In the genomic region with DNA sequence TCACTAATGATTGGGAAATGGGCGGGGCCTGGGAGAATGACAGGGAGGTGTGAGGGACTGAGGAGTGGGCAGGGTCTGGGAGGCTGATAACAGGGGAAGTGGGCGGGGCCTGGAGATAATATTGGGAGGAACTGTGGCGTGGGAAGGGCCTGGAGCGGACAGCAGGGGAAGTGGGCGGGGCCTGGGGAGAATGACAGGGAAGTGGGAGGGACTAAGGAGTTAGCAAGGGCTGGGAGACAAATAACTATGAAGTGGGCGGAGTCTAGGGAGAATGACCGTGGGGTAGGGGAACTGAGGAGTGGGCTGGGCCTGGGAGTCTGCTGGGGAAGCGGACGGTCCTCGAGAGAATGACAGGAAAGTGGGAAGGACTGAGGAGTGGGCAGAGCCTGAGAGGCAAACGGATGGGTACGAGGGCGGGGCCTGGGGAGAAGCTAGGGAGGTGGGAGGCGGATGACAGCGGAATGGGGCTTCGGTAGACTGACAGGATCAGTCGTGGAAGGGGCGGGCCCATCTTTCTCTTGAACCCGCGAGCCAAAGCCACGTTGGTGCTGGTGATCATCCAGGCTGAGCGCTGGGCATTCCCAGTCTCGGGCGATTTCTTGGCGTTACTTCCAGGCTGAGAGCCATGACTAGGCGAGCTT, we compare ENCODE assay signal across 1 cellular context.
A peak's percentile ranks its signal among the peaks of the same experiment; 100 is the strongest.
TF ChIP-seq lines count a peak whose summit lies in the region.

No MANE protein-coding gene starts in this region.

TF ChIP-seq in HepG2, 621 proteins besides CTCF, POLR2A, EP300 and RAD21 (continued from another document and continues in another):
- TF ChIP-seq, protein P1, sequence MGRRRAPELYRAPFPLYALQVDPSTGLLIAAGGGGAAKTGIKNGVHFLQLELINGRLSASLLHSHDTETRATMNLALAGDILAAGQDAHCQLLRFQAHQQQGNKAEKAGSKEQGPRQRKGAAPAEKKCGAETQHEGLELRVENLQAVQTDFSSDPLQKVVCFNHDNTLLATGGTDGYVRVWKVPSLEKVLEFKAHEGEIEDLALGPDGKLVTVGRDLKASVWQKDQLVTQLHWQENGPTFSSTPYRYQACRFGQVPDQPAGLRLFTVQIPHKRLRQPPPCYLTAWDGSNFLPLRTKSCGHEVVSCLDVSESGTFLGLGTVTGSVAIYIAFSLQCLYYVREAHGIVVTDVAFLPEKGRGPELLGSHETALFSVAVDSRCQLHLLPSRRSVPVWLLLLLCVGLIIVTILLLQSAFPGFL (CRISPR knock-in tag; IDR thresholded peaks at IDR 0.05), result no peak
- TF ChIP-seq, protein P2, sequence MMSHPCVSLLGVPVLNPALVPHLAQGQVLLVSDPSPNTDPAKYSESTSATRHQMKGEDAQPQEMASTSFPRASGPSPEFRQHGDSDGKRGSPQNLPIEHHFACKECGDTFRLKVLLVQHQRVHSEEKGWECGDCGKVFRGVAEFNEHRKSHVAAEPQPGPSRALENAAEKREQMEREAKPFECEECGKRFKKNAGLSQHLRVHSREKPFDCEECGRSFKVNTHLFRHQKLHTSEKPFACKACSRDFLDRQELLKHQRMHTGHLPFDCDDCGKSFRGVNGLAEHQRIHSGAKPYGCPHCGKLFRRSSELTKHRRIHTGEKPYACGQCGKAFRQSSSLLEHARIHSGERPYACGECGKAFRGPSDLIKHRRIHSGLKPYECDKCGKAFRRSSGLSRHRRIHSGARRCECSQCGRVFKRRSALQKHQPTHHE (CRISPR knock-in tag; IDR thresholded peaks at IDR 0.05; ENCODE audit: borderline replicate concordance), result no peak
- TF ChIP-seq ZNF143 (CRISPR knock-in tag; IDR thresholded peaks at IDR 0.05) (no peak), ARID2 (CRISPR knock-in tag; IDR thresholded peaks at IDR 0.05; ENCODE audit: borderline replicate concordance) (no peak), MED13 (CRISPR knock-in tag; IDR thresholded peaks at IDR 0.05) (no peak), SOX6 (IDR thresholded peaks at IDR 0.05) (no peak), SOX6 (CRISPR knock-in tag; IDR thresholded peaks at IDR 0.05) (no peak), RFX1 (IDR thresholded peaks at IDR 0.05) (no peak), REL (CRISPR knock-in tag; conservative IDR thresholded peaks at IDR 0.05) (no peak), ZNF207 (IDR thresholded peaks at IDR 0.05; ENCODE audit: borderline replicate concordance) (no peak), AKAP8 (CRISPR knock-in tag; IDR thresholded peaks at IDR 0.05) (no peak), RFX5 (IDR thresholded peaks at IDR 0.05; ENCODE audit: low read depth, low read length) (no peak), PTBP1 (IDR thresholded peaks at IDR 0.05; ENCODE audit: low read depth, low read length, poor library complexity, severe bottlenecking) (no peak), SNAPC2 (CRISPR knock-in tag; IDR thresholded peaks at IDR 0.05) (no peak), RCOR2 (CRISPR knock-in tag; IDR thresholded peaks at IDR 0.05) (no peak), MBD4 (IDR thresholded peaks at IDR 0.05; ENCODE audit: borderline replicate concordance, low read length) (no peak), SAP130 (CRISPR knock-in tag; IDR thresholded peaks at IDR 0.05; ENCODE audit: low read depth) (peak; percentile 23), ISX (CRISPR knock-in tag; conservative IDR thresholded peaks at IDR 0.05) (no peak), KDM3A (CRISPR knock-in tag; IDR thresholded peaks at IDR 0.05; ENCODE audit: low read depth) (no peak), ZFP36 (IDR thresholded peaks at IDR 0.05; ENCODE audit: borderline replicate concordance, low read depth, low read length, partially characterized antibody) (no peak), ZNF83 (CRISPR knock-in tag; IDR thresholded peaks at IDR 0.05; ENCODE audit: borderline replicate concordance) (no peak), MEF2D (CRISPR knock-in tag; IDR thresholded peaks at IDR 0.05) (no peak), ZNF777 (CRISPR knock-in tag; IDR thresholded peaks at IDR 0.05) (0 out of 2 replicates have a peak, but pooled peaks have one; percentile 13), NBN (conservative IDR thresholded peaks at IDR 0.05) (no peak), KDM6A (CRISPR knock-in tag; IDR thresholded peaks at IDR 0.05; ENCODE audit: low read depth) (no peak), ZC3H4 (CRISPR knock-in tag; IDR thresholded peaks at IDR 0.05; ENCODE audit: borderline replicate concordance) (no peak), GABPA (IDR thresholded peaks at IDR 0.05; ENCODE audit: low read depth, low read length) (no peak), GABPA (CRISPR knock-in tag; IDR thresholded peaks at IDR 0.05; ENCODE audit: low read depth) (0 out of 2 replicates have a peak, but pooled peaks have one; percentile 56), ZNF256 (CRISPR knock-in tag; conservative IDR thresholded peaks at IDR 0.05) (no peak), EHMT2 (IDR thresholded peaks at IDR 0.05; ENCODE audit: borderline replicate concordance, low read depth, low read length) (no peak), SNAI1 (CRISPR knock-in tag; IDR thresholded peaks at IDR 0.05; ENCODE audit: borderline replicate concordance) (no peak), NFYB (CRISPR knock-in tag; IDR thresholded peaks at IDR 0.05) (peak; percentile 24; the same call in 1 of the 2 replicates), TRIM24 (CRISPR knock-in tag; IDR thresholded peaks at IDR 0.05) (no peak), TBX2 (CRISPR knock-in tag; IDR thresholded peaks at IDR 0.05; ENCODE audit: borderline replicate concordance) (0 out of 2 replicates have a peak, but pooled peaks have one; percentile 22)
- TF ChIP-seq, protein P3, sequence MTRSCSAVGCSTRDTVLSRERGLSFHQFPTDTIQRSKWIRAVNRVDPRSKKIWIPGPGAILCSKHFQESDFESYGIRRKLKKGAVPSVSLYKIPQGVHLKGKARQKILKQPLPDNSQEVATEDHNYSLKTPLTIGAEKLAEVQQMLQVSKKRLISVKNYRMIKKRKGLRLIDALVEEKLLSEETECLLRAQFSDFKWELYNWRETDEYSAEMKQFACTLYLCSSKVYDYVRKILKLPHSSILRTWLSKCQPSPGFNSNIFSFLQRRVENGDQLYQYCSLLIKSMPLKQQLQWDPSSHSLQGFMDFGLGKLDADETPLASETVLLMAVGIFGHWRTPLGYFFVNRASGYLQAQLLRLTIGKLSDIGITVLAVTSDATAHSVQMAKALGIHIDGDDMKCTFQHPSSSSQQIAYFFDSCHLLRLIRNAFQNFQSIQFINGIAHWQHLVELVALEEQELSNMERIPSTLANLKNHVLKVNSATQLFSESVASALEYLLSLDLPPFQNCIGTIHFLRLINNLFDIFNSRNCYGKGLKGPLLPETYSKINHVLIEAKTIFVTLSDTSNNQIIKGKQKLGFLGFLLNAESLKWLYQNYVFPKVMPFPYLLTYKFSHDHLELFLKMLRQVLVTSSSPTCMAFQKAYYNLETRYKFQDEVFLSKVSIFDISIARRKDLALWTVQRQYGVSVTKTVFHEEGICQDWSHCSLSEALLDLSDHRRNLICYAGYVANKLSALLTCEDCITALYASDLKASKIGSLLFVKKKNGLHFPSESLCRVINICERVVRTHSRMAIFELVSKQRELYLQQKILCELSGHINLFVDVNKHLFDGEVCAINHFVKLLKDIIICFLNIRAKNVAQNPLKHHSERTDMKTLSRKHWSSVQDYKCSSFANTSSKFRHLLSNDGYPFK (CRISPR knock-in tag; IDR thresholded peaks at IDR 0.05; ENCODE audit: borderline replicate concordance), result no peak
- TF ChIP-seq, protein P4, sequence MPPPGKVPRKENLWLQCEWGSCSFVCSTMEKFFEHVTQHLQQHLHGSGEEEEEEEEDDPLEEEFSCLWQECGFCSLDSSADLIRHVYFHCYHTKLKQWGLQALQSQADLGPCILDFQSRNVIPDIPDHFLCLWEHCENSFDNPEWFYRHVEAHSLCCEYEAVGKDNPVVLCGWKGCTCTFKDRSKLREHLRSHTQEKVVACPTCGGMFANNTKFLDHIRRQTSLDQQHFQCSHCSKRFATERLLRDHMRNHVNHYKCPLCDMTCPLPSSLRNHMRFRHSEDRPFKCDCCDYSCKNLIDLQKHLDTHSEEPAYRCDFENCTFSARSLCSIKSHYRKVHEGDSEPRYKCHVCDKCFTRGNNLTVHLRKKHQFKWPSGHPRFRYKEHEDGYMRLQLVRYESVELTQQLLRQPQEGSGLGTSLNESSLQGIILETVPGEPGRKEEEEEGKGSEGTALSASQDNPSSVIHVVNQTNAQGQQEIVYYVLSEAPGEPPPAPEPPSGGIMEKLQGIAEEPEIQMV (CRISPR knock-in tag; IDR thresholded peaks at IDR 0.05; ENCODE audit: low read depth), result peak; percentile 25; the same call in 1 of the 2 replicates
- TF ChIP-seq, protein P5, sequence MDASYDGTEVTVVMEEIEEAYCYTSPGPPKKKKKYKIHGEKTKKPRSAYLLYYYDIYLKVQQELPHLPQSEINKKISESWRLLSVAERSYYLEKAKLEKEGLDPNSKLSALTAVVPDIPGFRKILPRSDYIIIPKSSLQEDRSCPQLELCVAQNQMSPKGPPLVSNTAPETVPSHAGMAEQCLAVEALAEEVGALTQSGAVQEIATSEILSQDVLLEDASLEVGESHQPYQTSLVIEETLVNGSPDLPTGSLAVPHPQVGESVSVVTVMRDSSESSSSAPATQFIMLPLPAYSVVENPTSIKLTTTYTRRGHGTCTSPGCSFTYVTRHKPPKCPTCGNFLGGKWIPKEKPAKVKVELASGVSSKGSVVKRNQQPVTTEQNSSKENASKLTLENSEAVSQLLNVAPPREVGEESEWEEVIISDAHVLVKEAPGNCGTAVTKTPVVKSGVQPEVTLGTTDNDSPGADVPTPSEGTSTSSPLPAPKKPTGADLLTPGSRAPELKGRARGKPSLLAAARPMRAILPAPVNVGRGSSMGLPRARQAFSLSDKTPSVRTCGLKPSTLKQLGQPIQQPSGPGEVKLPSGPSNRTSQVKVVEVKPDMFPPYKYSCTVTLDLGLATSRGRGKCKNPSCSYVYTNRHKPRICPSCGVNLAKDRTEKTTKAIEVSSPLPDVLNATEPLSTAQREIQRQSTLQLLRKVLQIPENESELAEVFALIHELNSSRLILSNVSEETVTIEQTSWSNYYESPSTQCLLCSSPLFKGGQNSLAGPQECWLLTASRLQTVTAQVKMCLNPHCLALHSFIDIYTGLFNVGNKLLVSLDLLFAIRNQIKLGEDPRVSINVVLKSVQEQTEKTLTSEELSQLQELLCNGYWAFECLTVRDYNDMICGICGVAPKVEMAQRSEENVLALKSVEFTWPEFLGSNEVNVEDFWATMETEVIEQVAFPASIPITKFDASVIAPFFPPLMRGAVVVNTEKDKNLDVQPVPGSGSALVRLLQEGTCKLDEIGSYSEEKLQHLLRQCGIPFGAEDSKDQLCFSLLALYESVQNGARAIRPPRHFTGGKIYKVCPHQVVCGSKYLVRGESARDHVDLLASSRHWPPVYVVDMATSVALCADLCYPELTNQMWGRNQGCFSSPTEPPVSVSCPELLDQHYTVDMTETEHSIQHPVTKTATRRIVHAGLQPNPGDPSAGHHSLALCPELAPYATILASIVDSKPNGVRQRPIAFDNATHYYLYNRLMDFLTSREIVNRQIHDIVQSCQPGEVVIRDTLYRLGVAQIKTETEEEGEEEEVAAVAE (CRISPR knock-in tag; IDR thresholded peaks at IDR 0.05; ENCODE audit: borderline replicate concordance), result no peak
- TF ChIP-seq, protein P6, sequence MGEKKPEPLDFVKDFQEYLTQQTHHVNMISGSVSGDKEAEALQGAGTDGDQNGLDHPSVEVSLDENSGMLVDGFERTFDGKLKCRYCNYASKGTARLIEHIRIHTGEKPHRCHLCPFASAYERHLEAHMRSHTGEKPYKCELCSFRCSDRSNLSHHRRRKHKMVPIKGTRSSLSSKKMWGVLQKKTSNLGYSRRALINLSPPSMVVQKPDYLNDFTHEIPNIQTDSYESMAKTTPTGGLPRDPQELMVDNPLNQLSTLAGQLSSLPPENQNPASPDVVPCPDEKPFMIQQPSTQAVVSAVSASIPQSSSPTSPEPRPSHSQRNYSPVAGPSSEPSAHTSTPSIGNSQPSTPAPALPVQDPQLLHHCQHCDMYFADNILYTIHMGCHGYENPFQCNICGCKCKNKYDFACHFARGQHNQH (CRISPR knock-in tag; IDR thresholded peaks at IDR 0.05), result no peak
- TF ChIP-seq, protein P7, sequence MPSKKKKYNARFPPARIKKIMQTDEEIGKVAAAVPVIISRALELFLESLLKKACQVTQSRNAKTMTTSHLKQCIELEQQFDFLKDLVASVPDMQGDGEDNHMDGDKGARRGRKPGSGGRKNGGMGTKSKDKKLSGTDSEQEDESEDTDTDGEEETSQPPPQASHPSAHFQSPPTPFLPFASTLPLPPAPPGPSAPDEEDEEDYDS (CRISPR knock-in tag; IDR thresholded peaks at IDR 0.05), result no peak
- TF ChIP-seq, protein P8, sequence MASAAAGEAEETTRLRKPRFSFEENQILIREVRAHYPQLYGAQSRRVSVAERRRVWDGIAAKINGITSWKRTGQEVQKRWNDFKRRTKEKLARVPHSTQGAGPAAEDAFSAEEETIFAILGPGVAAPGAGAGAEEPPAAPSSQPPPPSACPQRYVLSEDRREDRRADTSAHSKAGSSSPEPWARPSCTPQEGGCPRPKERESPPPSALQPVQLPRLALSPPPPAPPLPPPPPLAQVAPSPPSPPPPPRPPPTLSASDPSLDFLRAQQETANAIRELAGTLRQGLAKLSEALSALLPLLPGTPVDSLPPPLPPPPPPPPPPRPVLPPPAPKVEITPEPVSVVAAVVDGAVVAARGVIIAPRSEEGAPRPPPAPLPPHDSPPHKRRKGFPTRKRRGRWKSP (CRISPR knock-in tag; IDR thresholded peaks at IDR 0.05), result no peak
- TF ChIP-seq, protein P9, sequence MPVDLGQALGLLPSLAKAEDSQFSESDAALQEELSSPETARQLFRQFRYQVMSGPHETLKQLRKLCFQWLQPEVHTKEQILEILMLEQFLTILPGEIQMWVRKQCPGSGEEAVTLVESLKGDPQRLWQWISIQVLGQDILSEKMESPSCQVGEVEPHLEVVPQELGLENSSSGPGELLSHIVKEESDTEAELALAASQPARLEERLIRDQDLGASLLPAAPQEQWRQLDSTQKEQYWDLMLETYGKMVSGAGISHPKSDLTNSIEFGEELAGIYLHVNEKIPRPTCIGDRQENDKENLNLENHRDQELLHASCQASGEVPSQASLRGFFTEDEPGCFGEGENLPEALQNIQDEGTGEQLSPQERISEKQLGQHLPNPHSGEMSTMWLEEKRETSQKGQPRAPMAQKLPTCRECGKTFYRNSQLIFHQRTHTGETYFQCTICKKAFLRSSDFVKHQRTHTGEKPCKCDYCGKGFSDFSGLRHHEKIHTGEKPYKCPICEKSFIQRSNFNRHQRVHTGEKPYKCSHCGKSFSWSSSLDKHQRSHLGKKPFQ (CRISPR knock-in tag; IDR thresholded peaks at IDR 0.05; ENCODE audit: insufficient replicate concordance), result no peak
- TF ChIP-seq, protein P10, sequence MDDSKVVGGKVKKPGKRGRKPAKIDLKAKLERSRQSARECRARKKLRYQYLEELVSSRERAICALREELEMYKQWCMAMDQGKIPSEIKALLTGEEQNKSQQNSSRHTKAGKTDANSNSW (CRISPR knock-in tag; IDR thresholded peaks at IDR 0.05; ENCODE audit: borderline replicate concordance), result no peak
- TF ChIP-seq, protein P11, sequence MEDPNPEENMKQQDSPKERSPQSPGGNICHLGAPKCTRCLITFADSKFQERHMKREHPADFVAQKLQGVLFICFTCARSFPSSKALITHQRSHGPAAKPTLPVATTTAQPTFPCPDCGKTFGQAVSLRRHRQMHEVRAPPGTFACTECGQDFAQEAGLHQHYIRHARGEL (CRISPR knock-in tag; IDR thresholded peaks at IDR 0.05), result no peak
- TF ChIP-seq, protein P12, sequence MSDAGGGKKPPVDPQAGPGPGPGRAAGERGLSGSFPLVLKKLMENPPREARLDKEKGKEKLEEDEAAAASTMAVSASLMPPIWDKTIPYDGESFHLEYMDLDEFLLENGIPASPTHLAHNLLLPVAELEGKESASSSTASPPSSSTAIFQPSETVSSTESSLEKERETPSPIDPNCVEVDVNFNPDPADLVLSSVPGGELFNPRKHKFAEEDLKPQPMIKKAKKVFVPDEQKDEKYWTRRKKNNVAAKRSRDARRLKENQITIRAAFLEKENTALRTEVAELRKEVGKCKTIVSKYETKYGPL (CRISPR knock-in tag; IDR thresholded peaks at IDR 0.05), result no peak
